ENCODE assay signal across 11 cellular contexts in genomic region chr22:39525658-39525975, GRCh38. TPM values are rescaled to one million over a fixed set of nuclear protein-coding genes. Genes with fewer than 3 reads are reported as not detected.
DNase-seq lines count a peak whose midpoint lies in the region; ATAC-seq, FAIRE-seq and TF ChIP-seq lines count a peak whose summit lies in the region.
"Had no signal": no experiment of that assay in that cellular context is flagged by ENCODE, and none has a peak within 500 bp of the region (broad histone marks: within the 10 kb centered on the region; RNA-seq: fewer than 3 reads in every experiment).

No MANE protein-coding gene starts in this region.

- H3K4me3 Mint-ChIP-seq in CD8-positive, alpha-beta T cell: no peak overlapping the region
- H3K4me3 Mint-ChIP-seq in HFFc6 (peak overlapping the region; percentile 6; the same call in 1 of the 2 replicates), nephron progenitor cell (no peak overlapping the region)

- no peaks in the 10 kb centered on the region for H3K9me3 ChIP-seq in CD8-positive, alpha-beta T cell (ENCODE audit: low read length)
- H3K9me3 ChIP-seq in ascending aorta: no peaks in the 10 kb centered on the region

- H3K36me3 ChIP-seq in CD8-positive, alpha-beta T cell (ENCODE audit: insufficient read depth, low read length): peaks cover 44% of the 10 kb centered on the region
- peaks cover 51 to 62% of the 10 kb centered on the region in 2 donors for H3K36me3 ChIP-seq in ascending aorta

- H3K36me3 Mint-ChIP-seq in CD8-positive, alpha-beta T cell: peaks cover 72% of the 10 kb centered on the region
- H3K36me3 Mint-ChIP-seq in HFFc6 (ENCODE audit: low read depth): peaks cover 42% of the 10 kb centered on the region
- peaks cover 48% of the 10 kb centered on the region for H3K36me3 Mint-ChIP-seq in nephron progenitor cell (ENCODE audit: low read depth)

- H3K4me3 ChIP-seq in CD8-positive, alpha-beta T cell (ENCODE audit: low read depth, low read length): no peak overlapping the region
- H3K4me3 ChIP-seq in ascending aorta: no peak overlapping the region

- FAIRE-seq in GM19239 (lab: Jason Lieb, UNC): no peak

- peak overlapping the region; percentile 72 for H3K27ac Mint-ChIP-seq in CD8-positive, alpha-beta T cell
- peak overlapping the region; percentile 65 for H3K27ac Mint-ChIP-seq in HFFc6
- H3K27ac Mint-ChIP-seq in nephron progenitor cell: peak overlapping the region; percentile 89

- CTCF ChIA-PET in CD8-positive, alpha-beta T cell (lab: Charles Lee): interaction anchor here (1.5 to 11.9 kb wide), 4 partner anchors 11 to 500 kb away, joined by 4 to 287 read pairs (median 18); no protein-coding TSS in a partner anchor

- no peaks in the 10 kb centered on the region for H3K27me3 Mint-ChIP-seq in CD8-positive, alpha-beta T cell (ENCODE audit: low read depth)
- peaks cover 50% of the 10 kb centered on the region for H3K27me3 Mint-ChIP-seq in HFFc6 (ENCODE audit: insufficient read depth)
- peaks cover 5% of the 10 kb centered on the region for H3K27me3 Mint-ChIP-seq in nephron progenitor cell (ENCODE audit: low read depth, poor library complexity)

- ATAC-seq in CD8-positive, alpha-beta T cell: no peak
- ATAC-seq in GM19351 (IDR thresholded peaks at IDR 0.05; ENCODE audit: unreplicated experiment): no peak
- ATAC-seq: Right ventricle myocardium inferior had no signal

- no peaks in the 10 kb centered on the region for H3K9me3 Mint-ChIP-seq in CD8-positive, alpha-beta T cell
- H3K9me3 Mint-ChIP-seq in HFFc6: peaks cover 17% of the 10 kb centered on the region
- no peaks in the 10 kb centered on the region for H3K9me3 Mint-ChIP-seq in nephron progenitor cell

- POLR2A ChIA-PET in CD8-positive, alpha-beta T cell (lab: Charles Lee): no interaction called here

- intact Hi-C loops in CD8-positive, alpha-beta T cell (cut with DNase I, micrococcal nuclease): loop anchor here (5.0 to 10.0 kb wide), 8 partner anchors 88 to 1021 kb away; partner anchors contain the start of genes CBX7 (in 1 of the 2), DDX17 (in 1 of the 2), GTPBP1 (in 1 of the 2) and JOSD1 (in 1 of the 2)
- intact Hi-C loops in ascending aorta (cut with DNase I): loop anchor here (5.0 kb wide), 2 partner anchors 173 to 353 kb away; no protein-coding TSS in a partner anchor

- no peaks in the 10 kb centered on the region for H3K27me3 ChIP-seq in CD8-positive, alpha-beta T cell (ENCODE audit: insufficient read depth, low read length)
- no peaks in the 10 kb centered on the region for H3K27me3 ChIP-seq in ascending aorta

- peaks cover 89% of the 10 kb centered on the region for H3K4me1 ChIP-seq in CD8-positive, alpha-beta T cell (ENCODE audit: insufficient read depth, low read length)
- H3K4me1 ChIP-seq in ascending aorta: peaks cover 34 to 54% of the 10 kb centered on the region in 2 donors

- peaks cover 79% of the 10 kb centered on the region for H3K4me1 Mint-ChIP-seq in CD8-positive, alpha-beta T cell (ENCODE audit: low read depth)
- H3K4me1 Mint-ChIP-seq in HFFc6 (ENCODE audit: low read depth) (peaks cover 69% of the 10 kb centered on the region), nephron progenitor cell (peaks cover 86% of the 10 kb centered on the region)

- no peak for DNase-seq in CD8-positive, alpha-beta T cell
- DNase-seq in HFFc6: no peak
- DNase-seq in ascending aorta (ENCODE audit: low spot score in 2 of 2): no peak
- DNase-seq in nephron progenitor cell: no peak
- no peak for DNase-seq in GM19239 (ENCODE audit: insufficient read length, low spot score)
- no peak for DNase-seq in OCI-M1 (lab: John Stamatoyannopoulos, UW)
- no peak for DNase-seq in NCI-H2107 (lab: John Stamatoyannopoulos, UW)
- DNase-seq: NCI-H187 treated with DMSO at 0.1 percent for 48 hours; stimulated activated naive CD4-positive, alpha-beta T cell treated with Interleukin-2 at 50 U/mL for 16 hours had no signal

- H3K27ac ChIP-seq in CD8-positive, alpha-beta T cell (ENCODE audit: low read depth, low read length): no peak overlapping the region
- H3K27ac ChIP-seq in ascending aorta: peak overlapping the region; percentile 31 to 47

- TF ChIP-seq CTCF in CD8-positive, alpha-beta T cell (IDR thresholded peaks at IDR 0.05): no peak
- TF ChIP-seq CTCF in HFFc6 (IDR thresholded peaks at IDR 0.05): no peak
- no peak for TF ChIP-seq CTCF in ascending aorta (IDR thresholded peaks at IDR 0.05)
- no peak for TF ChIP-seq CTCF in nephron progenitor cell (IDR thresholded peaks at IDR 0.05)

RNA-seq across cellular contexts. Expression of gene ATF4, which starts 5.3 kb away (rescaled TPM):
- 100 to 1,000 TPM; 327 to 329 TPM for total RNA-seq in CD8-positive, alpha-beta T cell
- 100 to 1,000 TPM; 227 to 271 (median 249) TPM for total RNA-seq in HFFc6 (2021; fragmentation: NEBNext Ultra II Directional; extraction: Animal tissue kit (Norgen Biotek cat#: 25700))
- total RNA-seq in ascending aorta: 173 TPM

RNA-seq across cellular contexts. Expression of gene RPS19BP1, which starts 6.9 kb away (rescaled TPM):
- 10 to 100 TPM; 69.0 to 70.5 TPM for total RNA-seq in CD8-positive, alpha-beta T cell
- 10 to 100 TPM; 60.5 to 85.5 (median 75.9) TPM for total RNA-seq in HFFc6 (2021; fragmentation: NEBNext Ultra II Directional; extraction: Animal tissue kit (Norgen Biotek cat#: 25700))
- 218 TPM for total RNA-seq in ascending aorta

RNA-seq across cellular contexts. Expression of gene MIEF1, which starts 23.5 kb away (rescaled TPM):
- total RNA-seq in CD8-positive, alpha-beta T cell: 10 to 100 TPM; 24.8 to 25.3 TPM
- 10 to 100 TPM; 26.4 to 32.8 (median 28.7) TPM for total RNA-seq in HFFc6 (2021; fragmentation: NEBNext Ultra II Directional; extraction: Animal tissue kit (Norgen Biotek cat#: 25700))
- 22.5 TPM for total RNA-seq in ascending aorta

RNA-seq across cellular contexts. Expression of gene CACNA1I, which starts 44.9 kb away (rescaled TPM):
- total RNA-seq in CD8-positive, alpha-beta T cell: 1 to 10 TPM; 5.5 to 5.9 TPM
- total RNA-seq in HFFc6 (2021; fragmentation: NEBNext Ultra II Directional; extraction: Animal tissue kit (Norgen Biotek cat#: 25700)): not detected
- not detected for total RNA-seq in ascending aorta
- total RNA-seq: Right ventricle myocardium inferior had no signal
